In genomic region chr20:37408930-37409210, GRCh38 we compare ENCODE assay signal across 1 cellular context.
TF ChIP-seq lines count a peak whose summit lies in the region.

No MANE protein-coding gene starts in this region.

TF ChIP-seq in GM12878, 131 proteins besides CTCF, POLR2A, EP300 and RAD21:
- no peak for TF ChIP-seq CHD4 (IDR thresholded peaks at IDR 0.05)
- TF ChIP-seq SMC3 (IDR thresholded peaks at IDR 0.05; ENCODE audit: borderline replicate concordance, low read length) = no peak
- TF ChIP-seq MEF2B (IDR thresholded peaks at IDR 0.05; ENCODE audit: partially characterized antibody, poor library complexity, severe bottlenecking) = no peak
TF ChIP-seq in GM12878: peak in this region for 0.
